In the genomic region with DNA sequence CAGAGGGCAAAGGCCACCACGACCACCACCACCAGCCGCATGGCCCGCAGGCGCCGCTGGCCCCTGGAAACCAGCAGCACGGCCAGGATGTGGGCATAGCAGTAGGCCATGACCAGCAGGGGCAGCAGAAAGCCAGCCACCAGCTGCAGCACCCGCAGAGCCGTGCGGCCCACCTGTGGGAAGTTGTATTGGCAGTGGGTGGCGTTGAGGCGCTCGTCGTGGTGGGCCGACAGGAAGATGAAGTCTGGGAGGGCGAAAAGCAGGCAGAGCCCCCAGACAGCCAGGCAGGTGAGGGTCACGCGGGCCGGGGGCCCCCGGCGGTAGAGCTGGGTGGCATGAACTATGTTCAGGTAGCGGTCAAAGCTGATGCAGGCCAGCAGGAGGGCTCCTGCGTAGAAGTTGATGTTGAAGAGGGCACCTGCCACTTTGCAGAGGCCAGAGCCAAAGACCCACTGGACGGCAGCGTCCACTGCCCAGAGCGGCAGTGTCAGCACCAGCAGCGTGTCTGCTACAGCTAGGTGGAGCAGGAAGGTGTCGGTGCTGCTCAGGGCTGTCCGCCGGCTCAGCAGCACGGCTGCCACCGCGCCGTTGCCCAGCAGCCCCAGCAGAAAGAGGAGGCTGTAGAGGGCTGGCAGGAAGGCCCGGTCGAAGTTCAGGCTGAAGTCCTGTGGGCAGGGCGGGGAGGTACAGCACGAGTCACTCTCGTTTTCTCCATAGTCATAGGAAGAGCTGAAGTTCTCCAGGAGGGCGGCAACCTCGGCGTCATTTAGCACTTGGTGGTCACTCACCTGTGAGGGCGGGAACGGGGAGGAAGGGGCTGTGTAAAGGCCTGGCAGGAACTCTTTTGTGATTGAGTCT, we compare ENCODE assay signal across 2 cellular contexts.
TF ChIP-seq lines count a peak whose summit lies in the region.

No MANE protein-coding gene starts in this region.

TF ChIP-seq in GM23338, 12 proteins besides CTCF, POLR2A, EP300 and RAD21 (continues in another document):
- TF ChIP-seq, protein P1, sequence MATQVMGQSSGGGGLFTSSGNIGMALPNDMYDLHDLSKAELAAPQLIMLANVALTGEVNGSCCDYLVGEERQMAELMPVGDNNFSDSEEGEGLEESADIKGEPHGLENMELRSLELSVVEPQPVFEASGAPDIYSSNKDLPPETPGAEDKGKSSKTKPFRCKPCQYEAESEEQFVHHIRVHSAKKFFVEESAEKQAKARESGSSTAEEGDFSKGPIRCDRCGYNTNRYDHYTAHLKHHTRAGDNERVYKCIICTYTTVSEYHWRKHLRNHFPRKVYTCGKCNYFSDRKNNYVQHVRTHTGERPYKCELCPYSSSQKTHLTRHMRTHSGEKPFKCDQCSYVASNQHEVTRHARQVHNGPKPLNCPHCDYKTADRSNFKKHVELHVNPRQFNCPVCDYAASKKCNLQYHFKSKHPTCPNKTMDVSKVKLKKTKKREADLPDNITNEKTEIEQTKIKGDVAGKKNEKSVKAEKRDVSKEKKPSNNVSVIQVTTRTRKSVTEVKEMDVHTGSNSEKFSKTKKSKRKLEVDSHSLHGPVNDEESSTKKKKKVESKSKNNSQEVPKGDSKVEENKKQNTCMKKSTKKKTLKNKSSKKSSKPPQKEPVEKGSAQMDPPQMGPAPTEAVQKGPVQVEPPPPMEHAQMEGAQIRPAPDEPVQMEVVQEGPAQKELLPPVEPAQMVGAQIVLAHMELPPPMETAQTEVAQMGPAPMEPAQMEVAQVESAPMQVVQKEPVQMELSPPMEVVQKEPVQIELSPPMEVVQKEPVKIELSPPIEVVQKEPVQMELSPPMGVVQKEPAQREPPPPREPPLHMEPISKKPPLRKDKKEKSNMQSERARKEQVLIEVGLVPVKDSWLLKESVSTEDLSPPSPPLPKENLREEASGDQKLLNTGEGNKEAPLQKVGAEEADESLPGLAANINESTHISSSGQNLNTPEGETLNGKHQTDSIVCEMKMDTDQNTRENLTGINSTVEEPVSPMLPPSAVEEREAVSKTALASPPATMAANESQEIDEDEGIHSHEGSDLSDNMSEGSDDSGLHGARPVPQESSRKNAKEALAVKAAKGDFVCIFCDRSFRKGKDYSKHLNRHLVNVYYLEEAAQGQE (IDR thresholded peaks at IDR 0.05; ENCODE audit: unreplicated experiment), result no peak
- TF ChIP-seq, protein P2, sequence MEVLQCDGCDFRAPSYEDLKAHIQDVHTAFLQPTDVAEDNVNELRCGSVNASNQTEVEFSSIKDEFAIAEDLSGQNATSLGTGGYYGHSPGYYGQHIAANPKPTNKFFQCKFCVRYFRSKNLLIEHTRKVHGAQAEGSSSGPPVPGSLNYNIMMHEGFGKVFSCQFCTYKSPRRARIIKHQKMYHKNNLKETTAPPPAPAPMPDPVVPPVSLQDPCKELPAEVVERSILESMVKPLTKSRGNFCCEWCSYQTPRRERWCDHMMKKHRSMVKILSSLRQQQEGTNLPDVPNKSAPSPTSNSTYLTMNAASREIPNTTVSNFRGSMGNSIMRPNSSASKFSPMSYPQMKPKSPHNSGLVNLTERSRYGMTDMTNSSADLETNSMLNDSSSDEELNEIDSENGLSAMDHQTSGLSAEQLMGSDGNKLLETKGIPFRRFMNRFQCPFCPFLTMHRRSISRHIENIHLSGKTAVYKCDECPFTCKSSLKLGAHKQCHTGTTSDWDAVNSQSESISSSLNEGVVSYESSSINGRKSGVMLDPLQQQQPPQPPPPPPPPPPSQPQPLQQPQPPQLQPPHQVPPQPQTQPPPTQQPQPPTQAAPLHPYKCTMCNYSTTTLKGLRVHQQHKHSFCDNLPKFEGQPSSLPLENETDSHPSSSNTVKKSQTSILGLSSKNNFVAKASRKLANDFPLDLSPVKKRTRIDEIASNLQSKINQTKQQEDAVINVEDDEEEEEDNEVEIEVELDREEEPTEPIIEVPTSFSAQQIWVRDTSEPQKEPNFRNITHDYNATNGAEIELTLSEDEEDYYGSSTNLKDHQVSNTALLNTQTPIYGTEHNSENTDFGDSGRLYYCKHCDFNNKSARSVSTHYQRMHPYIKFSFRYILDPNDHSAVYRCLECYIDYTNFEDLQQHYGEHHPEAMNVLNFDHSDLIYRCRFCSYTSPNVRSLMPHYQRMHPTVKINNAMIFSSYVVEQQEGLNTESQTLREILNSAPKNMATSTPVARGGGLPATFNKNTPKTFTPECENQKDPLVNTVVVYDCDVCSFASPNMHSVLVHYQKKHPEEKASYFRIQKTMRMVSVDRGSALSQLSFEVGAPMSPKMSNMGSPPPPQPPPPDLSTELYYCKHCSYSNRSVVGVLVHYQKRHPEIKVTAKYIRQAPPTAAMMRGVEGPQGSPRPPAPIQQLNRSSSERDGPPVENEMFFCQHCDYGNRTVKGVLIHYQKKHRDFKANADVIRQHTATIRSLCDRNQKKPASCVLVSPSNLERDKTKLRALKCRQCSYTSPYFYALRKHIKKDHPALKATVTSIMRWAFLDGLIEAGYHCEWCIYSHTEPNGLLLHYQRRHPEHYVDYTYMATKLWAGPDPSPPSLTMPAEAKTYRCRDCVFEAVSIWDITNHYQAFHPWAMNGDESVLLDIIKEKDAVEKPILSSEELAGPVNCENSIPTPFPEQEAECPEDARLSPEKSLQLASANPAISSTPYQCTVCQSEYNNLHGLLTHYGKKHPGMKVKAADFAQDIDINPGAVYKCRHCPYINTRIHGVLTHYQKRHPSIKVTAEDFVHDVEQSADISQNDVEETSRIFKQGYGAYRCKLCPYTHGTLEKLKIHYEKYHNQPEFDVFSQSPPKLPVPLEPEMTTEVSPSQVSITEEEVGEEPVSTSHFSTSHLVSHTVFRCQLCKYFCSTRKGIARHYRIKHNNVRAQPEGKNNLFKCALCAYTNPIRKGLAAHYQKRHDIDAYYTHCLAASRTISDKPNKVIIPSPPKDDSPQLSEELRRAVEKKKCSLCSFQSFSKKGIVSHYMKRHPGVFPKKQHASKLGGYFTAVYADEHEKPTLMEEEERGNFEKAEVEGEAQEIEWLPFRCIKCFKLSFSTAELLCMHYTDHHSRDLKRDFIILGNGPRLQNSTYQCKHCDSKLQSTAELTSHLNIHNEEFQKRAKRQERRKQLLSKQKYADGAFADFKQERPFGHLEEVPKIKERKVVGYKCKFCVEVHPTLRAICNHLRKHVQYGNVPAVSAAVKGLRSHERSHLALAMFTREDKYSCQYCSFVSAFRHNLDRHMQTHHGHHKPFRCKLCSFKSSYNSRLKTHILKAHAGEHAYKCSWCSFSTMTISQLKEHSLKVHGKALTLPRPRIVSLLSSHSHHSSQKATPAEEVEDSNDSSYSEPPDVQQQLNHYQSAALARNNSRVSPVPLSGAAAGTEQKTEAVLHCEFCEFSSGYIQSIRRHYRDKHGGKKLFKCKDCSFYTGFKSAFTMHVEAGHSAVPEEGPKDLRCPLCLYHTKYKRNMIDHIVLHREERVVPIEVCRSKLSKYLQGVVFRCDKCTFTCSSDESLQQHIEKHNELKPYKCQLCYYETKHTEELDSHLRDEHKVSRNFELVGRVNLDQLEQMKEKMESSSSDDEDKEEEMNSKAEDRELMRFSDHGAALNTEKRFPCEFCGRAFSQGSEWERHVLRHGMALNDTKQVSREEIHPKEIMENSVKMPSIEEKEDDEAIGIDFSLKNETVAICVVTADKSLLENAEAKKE (CRISPR knock-in tag; IDR thresholded peaks at IDR 0.05), result no peak
- TF ChIP-seq CREB1 (CRISPR knock-in tag; IDR thresholded peaks at IDR 0.05; ENCODE audit: low read depth) (no peak), ZNF331 (CRISPR knock-in tag; IDR thresholded peaks at IDR 0.05; ENCODE audit: low read depth) (no peak), JUNB (IDR thresholded peaks at IDR 0.05; ENCODE audit: unreplicated experiment) (no peak), POLR2AphosphoS5 (IDR thresholded peaks at IDR 0.05; ENCODE audit: low read depth) (no peak), ZNF114 (CRISPR knock-in tag; IDR thresholded peaks at IDR 0.05) (no peak), STAT1 (IDR thresholded peaks at IDR 0.05; ENCODE audit: unreplicated experiment) (no peak), EZH2phosphoT487 (IDR thresholded peaks at IDR 0.05; ENCODE audit: unreplicated experiment) (no peak), EZH2 (IDR thresholded peaks at IDR 0.05; ENCODE audit: low read depth, unreplicated experiment) (no peak)

TF ChIP-seq in GM12878, 131 proteins besides CTCF, POLR2A, EP300 and RAD21:
- TF ChIP-seq POLR2AphosphoS5 (IDR thresholded peaks at IDR 0.05; ENCODE audit: low read length) (0 out of 2 replicates have a peak, but pooled peaks have one; percentile 13), GABPA (IDR thresholded peaks at IDR 0.05; ENCODE audit: low read depth) (no peak), BHLHE40 (IDR thresholded peaks at IDR 0.05; ENCODE audit: borderline replicate concordance in 1 of 2, low read depth in 2 of 2, low read length in 1 of 2) (peak in 1 of 2 experiments; percentile 32; a peak in 2 of 4 replicates), IKZF1 (conservative IDR thresholded peaks at IDR 0.05) (peak; percentile 39), CHD1 (IDR thresholded peaks at IDR 0.05; ENCODE audit: low read depth, low read length) (no peak), RCOR1 (conservative IDR thresholded peaks at IDR 0.05; ENCODE audit: low read depth, low read length) (no peak), MEF2B (IDR thresholded peaks at IDR 0.05; ENCODE audit: partially characterized antibody, poor library complexity, severe bottlenecking) (no peak), NR2F1 (conservative IDR thresholded peaks at IDR 0.05) (0 out of 2 replicates have a peak, but pooled peaks have one; percentile 45), SUPT20H (IDR thresholded peaks at IDR 0.05; ENCODE audit: borderline replicate concordance, control insufficient read depth, low read depth, low read length) (no peak), SP1 (IDR thresholded peaks at IDR 0.05; ENCODE audit: low read depth, low read length) (no peak), TCF12 (IDR thresholded peaks at IDR 0.05; ENCODE audit: low read depth, low read length) (0 out of 2 replicates have a peak, but pooled peaks have one; percentile 11), SPI1 (IDR thresholded peaks at IDR 0.05; ENCODE audit: borderline replicate concordance, insufficient read depth, low read depth, low read length) (no peak), MXI1 (IDR thresholded peaks at IDR 0.05; ENCODE audit: low read depth, low read length) (no peak), NFIC (IDR thresholded peaks at IDR 0.05; ENCODE audit: low read depth, low read length) (no peak), PML (IDR thresholded peaks at IDR 0.05; ENCODE audit: low read length) (no peak), POU2F2 (IDR thresholded peaks at IDR 0.05; ENCODE audit: borderline replicate concordance, low read depth, low read length) (no peak)
- TF ChIP-seq, protein P3, sequence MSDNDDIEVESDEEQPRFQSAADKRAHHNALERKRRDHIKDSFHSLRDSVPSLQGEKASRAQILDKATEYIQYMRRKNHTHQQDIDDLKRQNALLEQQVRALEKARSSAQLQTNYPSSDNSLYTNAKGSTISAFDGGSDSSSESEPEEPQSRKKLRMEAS (IDR thresholded peaks at IDR 0.05; ENCODE audit: low read depth, low read length), result no peak
- TF ChIP-seq, protein P4, sequence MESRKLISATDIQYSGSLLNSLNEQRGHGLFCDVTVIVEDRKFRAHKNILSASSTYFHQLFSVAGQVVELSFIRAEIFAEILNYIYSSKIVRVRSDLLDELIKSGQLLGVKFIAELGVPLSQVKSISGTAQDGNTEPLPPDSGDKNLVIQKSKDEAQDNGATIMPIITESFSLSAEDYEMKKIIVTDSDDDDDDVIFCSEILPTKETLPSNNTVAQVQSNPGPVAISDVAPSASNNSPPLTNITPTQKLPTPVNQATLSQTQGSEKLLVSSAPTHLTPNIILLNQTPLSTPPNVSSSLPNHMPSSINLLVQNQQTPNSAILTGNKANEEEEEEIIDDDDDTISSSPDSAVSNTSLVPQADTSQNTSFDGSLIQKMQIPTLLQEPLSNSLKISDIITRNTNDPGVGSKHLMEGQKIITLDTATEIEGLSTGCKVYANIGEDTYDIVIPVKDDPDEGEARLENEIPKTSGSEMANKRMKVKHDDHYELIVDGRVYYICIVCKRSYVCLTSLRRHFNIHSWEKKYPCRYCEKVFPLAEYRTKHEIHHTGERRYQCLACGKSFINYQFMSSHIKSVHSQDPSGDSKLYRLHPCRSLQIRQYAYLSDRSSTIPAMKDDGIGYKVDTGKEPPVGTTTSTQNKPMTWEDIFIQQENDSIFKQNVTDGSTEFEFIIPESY (IDR thresholded peaks at IDR 0.05), result 0 out of 2 replicates have a peak, but pooled peaks have one; percentile 35
- TF ChIP-seq, protein P5, sequence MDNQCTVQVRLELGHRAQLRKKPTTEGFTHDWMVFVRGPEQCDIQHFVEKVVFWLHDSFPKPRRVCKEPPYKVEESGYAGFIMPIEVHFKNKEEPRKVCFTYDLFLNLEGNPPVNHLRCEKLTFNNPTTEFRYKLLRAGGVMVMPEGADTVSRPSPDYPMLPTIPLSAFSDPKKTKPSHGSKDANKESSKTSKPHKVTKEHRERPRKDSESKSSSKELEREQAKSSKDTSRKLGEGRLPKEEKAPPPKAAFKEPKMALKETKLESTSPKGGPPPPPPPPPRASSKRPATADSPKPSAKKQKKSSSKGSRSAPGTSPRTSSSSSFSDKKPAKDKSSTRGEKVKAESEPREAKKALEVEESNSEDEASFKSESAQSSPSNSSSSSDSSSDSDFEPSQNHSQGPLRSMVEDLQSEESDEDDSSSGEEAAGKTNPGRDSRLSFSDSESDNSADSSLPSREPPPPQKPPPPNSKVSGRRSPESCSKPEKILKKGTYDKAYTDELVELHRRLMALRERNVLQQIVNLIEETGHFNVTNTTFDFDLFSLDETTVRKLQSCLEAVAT (IDR thresholded peaks at IDR 0.05), result 0 out of 2 replicates have a peak, but pooled peaks have one; percentile 65
